20 cellular contexts compared by ENCODE assay signal in the genomic region with DNA sequence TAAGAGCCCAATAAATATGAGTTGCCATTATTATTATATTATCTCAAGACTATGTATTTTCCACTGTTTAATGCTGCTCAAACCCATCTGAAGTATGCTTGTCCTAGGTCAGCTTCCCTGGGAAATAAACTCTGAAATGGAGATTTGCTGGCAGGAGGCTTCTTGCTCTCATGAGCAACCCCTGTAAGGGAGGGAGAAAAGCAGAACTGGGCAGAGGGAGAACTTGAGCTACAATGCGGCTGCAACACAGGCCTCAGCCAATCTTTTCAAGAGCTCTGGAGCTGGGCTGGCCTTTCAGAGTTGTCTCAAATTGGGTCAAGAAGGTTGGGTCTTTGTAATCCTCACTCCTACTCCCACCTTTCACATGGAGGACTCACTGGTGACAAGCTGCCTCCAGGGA.
"Had no signal": no experiment of that assay in that cellular context is flagged by ENCODE, and none has a peak within 500 bp of the region (broad histone marks: within the 10 kb centered on the region; RNA-seq: fewer than 3 reads in every experiment).

No MANE protein-coding gene starts in this region.

- H3K9me3 Mint-ChIP-seq: activated naive CD4-positive, alpha-beta T cell treated with anti-CD3 and anti-CD28 coated beads, Interleukin-2, amount 10 ng/mL, durations not matched to agents 7 days and 5 days; activated naive CD8-positive, alpha-beta T cell treated with anti-CD3 and anti-CD28 coated beads, Interleukin-2, amount 10 ng/mL, durations not matched to agents 7 days and 5 days; activated T-helper 1 cell treated with anti-CD3 and anti-CD28 coated beads, Interleukin-12 subunit alpha, Interleukin-12 subunit beta, Interleukin-2, Interleukin-4 antibody, amounts not matched to agents 30 ng/mL and 10 ng/mL and 1 ng/mL, durations not matched to agents 14 hours and 24 hours and 36 hours; stimulated activated naive B cell treated with anti-CD40 and anti-IgM and Interleukin-4, amounts not matched to agents 10 μg/mL and 1 μg/mL and 100 μg/mL, for 72 hours had no signal

- H3K36me3 ChIP-seq: brain microvascular endothelial cell, esophagus muscularis mucosa, heart right ventricle, right atrium auricular region, tibial nerve, WERI-Rb-1 had no signal

- H3K4me1 ChIP-seq: foreskin keratinocyte had no signal

- H3K27ac Mint-ChIP-seq: activated naive CD4-positive, alpha-beta T cell treated with anti-CD3 and anti-CD28 coated beads, Interleukin-2, amount 10 ng/mL, durations not matched to agents 7 days and 5 days; activated naive CD8-positive, alpha-beta T cell treated with anti-CD3 and anti-CD28 coated beads, Interleukin-2, amount 10 ng/mL, durations not matched to agents 7 days and 5 days; activated T-helper 1 cell treated with anti-CD3 and anti-CD28 coated beads, Interleukin-12 subunit alpha, Interleukin-12 subunit beta, Interleukin-2, Interleukin-4 antibody, amounts not matched to agents 30 ng/mL and 10 ng/mL and 1 ng/mL, durations not matched to agents 14 hours and 24 hours and 36 hours; stimulated activated naive B cell treated with anti-CD40 and anti-IgM and Interleukin-4, amounts not matched to agents 10 μg/mL and 1 μg/mL and 100 μg/mL, for 72 hours had no signal

- ATAC-seq: foreskin keratinocyte; heart right ventricle; naive thymus-derived CD8-positive, alpha-beta T cell had no signal

- H3K27me3 ChIP-seq: esophagus muscularis mucosa, foreskin keratinocyte, right atrium auricular region had no signal

- H3K9me3 ChIP-seq: esophagus muscularis mucosa, heart right ventricle, right atrium auricular region, tibial nerve had no signal

- H3K4me3 ChIP-seq: esophagus muscularis mucosa, heart right ventricle, right atrium auricular region, smooth muscle cell, tibial nerve had no signal

- H3K36me3 Mint-ChIP-seq: activated naive CD4-positive, alpha-beta T cell treated with anti-CD3 and anti-CD28 coated beads, Interleukin-2, amount 10 ng/mL, durations not matched to agents 7 days and 5 days; activated naive CD8-positive, alpha-beta T cell treated with anti-CD3 and anti-CD28 coated beads, Interleukin-2, amount 10 ng/mL, durations not matched to agents 7 days and 5 days; naive thymus-derived CD8-positive, alpha-beta T cell; stimulated activated naive B cell treated with anti-CD40 and anti-IgM and Interleukin-4, amounts not matched to agents 10 μg/mL and 1 μg/mL and 100 μg/mL, for 72 hours had no signal

- DNase-seq: activated CD4-positive, alpha-beta T cell treated with anti-CD3 and anti-CD28 coated beads for 48 hours; activated CD4-positive, alpha-beta T cell treated with anti-CD3 and anti-CD28 coated beads, Interleukin-2, amount 50 U/mL, for 48 hours; activated CD8-positive, alpha-beta memory T cell treated with anti-CD3 and anti-CD28 coated beads, Interleukin-2, amount 50 U/mL, for 4 hours; activated effector memory CD4-positive, alpha-beta T cell treated with anti-CD3 and anti-CD28 coated beads, Interleukin-2, amount 50 U/mL, for 16 hours; activated naive CD4-positive, alpha-beta T cell treated with anti-CD3 and anti-CD28 coated beads, Interleukin-2, amount 10 ng/mL, durations not matched to agents 7 days and 5 days; activated naive CD8-positive, alpha-beta T cell treated with anti-CD3 and anti-CD28 coated beads, Interleukin-2, amount 10 ng/mL, durations not matched to agents 7 days and 5 days; activated T-cell treated with anti-CD3 and anti-CD28 coated beads, Interleukin-2, amount 50 U/mL, for 1 hour; brain microvascular endothelial cell; foreskin keratinocyte; heart right ventricle; naive thymus-derived CD8-positive, alpha-beta T cell; stimulated activated CD4-positive, alpha-beta T cell treated with anti-CD3 and anti-CD28 coated beads, Interleukin-15, amount 100 ng/mL, for 24 hours; stimulated activated CD4-positive, alpha-beta T cell treated with anti-CD3 and anti-CD28 coated beads, Interleukin-2, amount 100 ng/mL, for 24 hours; stimulated activated naive B cell treated with anti-CD40 and anti-IgM and Interleukin-4, amounts not matched to agents 10 μg/mL and 1 μg/mL and 100 μg/mL, for 72 hours; WERI-Rb-1 had no signal

- H3K4me3 Mint-ChIP-seq: activated naive CD4-positive, alpha-beta T cell treated with anti-CD3 and anti-CD28 coated beads, Interleukin-2, amount 10 ng/mL, durations not matched to agents 7 days and 5 days; activated naive CD8-positive, alpha-beta T cell treated with anti-CD3 and anti-CD28 coated beads, Interleukin-2, amount 10 ng/mL, durations not matched to agents 7 days and 5 days; activated T-helper 1 cell treated with anti-CD3 and anti-CD28 coated beads, Interleukin-12 subunit alpha, Interleukin-12 subunit beta, Interleukin-2, Interleukin-4 antibody, amounts not matched to agents 30 ng/mL and 10 ng/mL and 1 ng/mL, durations not matched to agents 14 hours and 24 hours and 36 hours; naive thymus-derived CD8-positive, alpha-beta T cell; stimulated activated naive B cell treated with anti-CD40 and anti-IgM and Interleukin-4, amounts not matched to agents 10 μg/mL and 1 μg/mL and 100 μg/mL, for 72 hours had no signal

- H3K27ac ChIP-seq: brain microvascular endothelial cell, esophagus muscularis mucosa, foreskin keratinocyte, heart right ventricle, right atrium auricular region, tibial nerve, WERI-Rb-1 had no signal
